Comparison of ENCODE assay signal across 9 cellular contexts in genomic region chr16:13909872-13910303, GRCh38. TPM values are rescaled to one million over a fixed set of nuclear protein-coding genes. Genes with fewer than 3 reads are reported as not detected.
DNase-seq lines count a peak whose midpoint lies in the region; ATAC-seq and TF ChIP-seq lines count a peak whose summit lies in the region.
"Had no signal": no experiment of that assay in that cellular context is flagged by ENCODE, and none has a peak within 500 bp of the region (broad histone marks: within the 10 kb centered on the region; RNA-seq: fewer than 3 reads in every experiment).

No MANE protein-coding gene starts in this region.

- H3K27me3 ChIP-seq in body of pancreas (no peaks in the 10 kb centered on the region), hepatocyte (no peaks in the 10 kb centered on the region), stomach smooth muscle (ENCODE audit: control insufficient read depth in 1 of 2, insufficient read depth in 2 of 2, low read length in 2 of 2) (no peaks in the 10 kb centered on the region)

- no peak overlapping the region for H2AFZ ChIP-seq in hepatocyte

- TF ChIP-seq POLR2A in body of pancreas (IDR thresholded peaks at IDR 0.05) = peak in 2 of 3 donors; percentile 32 to 44

- H3K79me2 ChIP-seq in hepatocyte = no peaks in the 10 kb centered on the region

- H3K9me3 ChIP-seq in HEK293 (ENCODE audit: control insufficient read depth, insufficient read depth, low read depth, low read length) (no peaks in the 10 kb centered on the region), body of pancreas (no peaks in the 10 kb centered on the region), hepatocyte (ENCODE audit: low read depth) (peaks cover 6% of the 10 kb centered on the region), stomach smooth muscle (ENCODE audit: control insufficient read depth in 2 of 2, low read length in 2 of 2) (no peaks in the 10 kb centered on the region)

- H3K36me3 ChIP-seq in HEK293 (ENCODE audit: control insufficient read depth in 2 of 2, insufficient read depth in 1 of 2, low read length in 2 of 2) (no peaks in the 10 kb centered on the region), body of pancreas (replicated peaks in 1 of 2; ENCODE audit: insufficient read depth in 1 of 2, low read depth in 2 of 2) (no peaks in the 10 kb centered on the region), hepatocyte (replicated peaks; ENCODE audit: insufficient read depth, low read depth) (no peaks in the 10 kb centered on the region), stomach smooth muscle (ENCODE audit: control insufficient read depth in 2 of 2, insufficient read depth in 2 of 2, low read length in 2 of 2) (no peaks in the 10 kb centered on the region)

- no peaks in the 10 kb centered on the region for H3K9me2 ChIP-seq in hepatocyte (replicated peaks; ENCODE audit: insufficient read depth)

- H3K27ac ChIP-seq in HEK293 (ENCODE audit: extremely low read depth, low read depth, low read length) (no peak overlapping the region), body of pancreas (peak overlapping the region; percentile 88 to 97 (median 93)), hepatocyte (peak overlapping the region; percentile 70), stomach smooth muscle (ENCODE audit: low read length) (peak overlapping the region; percentile 49)
- H3K27ac ChIP-seq: dorsolateral prefrontal cortex had no signal

- DNase-seq in body of pancreas (peak; percentile 90 to 97 (median 94)), hepatocyte (ENCODE audit: low spot score) (peak; percentile 66), SIG-M5 (lab: John Stamatoyannopoulos, UW) (no peak), NCI-H774 (lab: John Stamatoyannopoulos, UW) (no peak)

- H3K4me2 ChIP-seq in hepatocyte = peak overlapping the region; percentile 68

- intact Hi-C loops in body of pancreas (cut with DNase I) = loop anchor here (10.0 kb wide), 1 partner anchor 45 kb away; no protein-coding TSS in a partner anchor

- CTCF ChIA-PET in HEK293 (lab: Yijun Ruan, JAX) = interaction anchor here (0.7 to 5.6 kb wide), 3 partner anchors 9 to 380 kb away, joined by 3 to 33 read pairs (median 14); partner anchors contain the start of gene ERCC4

- no peak overlapping the region for H3K9ac ChIP-seq in stomach smooth muscle (ENCODE audit: low read length in 2 of 2)

- H3K4me1 ChIP-seq in HEK293 (ENCODE audit: control insufficient read depth, insufficient read depth, low read length) (no peaks in the 10 kb centered on the region), body of pancreas (peaks cover 29% of the 10 kb centered on the region), hepatocyte (ENCODE audit: insufficient read depth) (peaks cover 5% of the 10 kb centered on the region), stomach smooth muscle (ENCODE audit: control insufficient read depth, insufficient read depth, low read length) (peaks cover 6% of the 10 kb centered on the region)

- TF ChIP-seq CTCF in HEK293 (tag by site-specific recombination; IDR thresholded peaks at IDR 0.05) = no peak
- peak in 4 of 7 experiments; percentile 53 to 65 (median 64) for TF ChIP-seq CTCF in body of pancreas (IDR thresholded peaks at IDR 0.05)
- TF ChIP-seq CTCF in hepatocyte (IDR thresholded peaks at IDR 0.05; ENCODE audit: poor library complexity) = no peak

- 4 to 5% methylated on average over 3 of the region's 3 CpGs for WGBS in body of pancreas, 2 donors
- 28% methylated on average over 3 of the region's 3 CpGs for WGBS in hepatocyte (ENCODE audit: low lambda C conversion rate, missing lambda C conversion rate)

- POLR2A ChIA-PET in HEK293 (lab: Yijun Ruan, JAX) = no interaction called here

- H3K4me3 ChIP-seq in HEK293 (ENCODE audit: low read depth, low read length) (no peak overlapping the region), body of pancreas (no peak overlapping the region), hepatocyte (no peak overlapping the region), stomach smooth muscle (ENCODE audit: low read length in 2 of 2) (no peak overlapping the region)
- H3K4me3 ChIP-seq: dorsolateral prefrontal cortex had no signal

- ATAC-seq in body of pancreas (peak; percentile 98), GM21717 (IDR thresholded peaks at IDR 0.05; ENCODE audit: unreplicated experiment) (no peak), HG03139 (IDR thresholded peaks at IDR 0.05; ENCODE audit: unreplicated experiment) (no peak)

- H4K20me1 ChIP-seq in hepatocyte (ENCODE audit: insufficient read depth, poor library complexity, severe bottlenecking) = no peaks in the 10 kb centered on the region

TF ChIP-seq in HEK293, 187 proteins besides CTCF, POLR2A, EP300 and RAD21:
- TF ChIP-seq ZNF114 (tag by site-specific recombination; IDR thresholded peaks at IDR 0.05) (no peak), PRDM10 (tag by site-specific recombination; IDR thresholded peaks at IDR 0.05) (peak; percentile 48; the same call in 1 of the 2 replicates), ZNF558 (tag by site-specific recombination; IDR thresholded peaks at IDR 0.05) (no peak), ZSCAN18 (tag by site-specific recombination; IDR thresholded peaks at IDR 0.05) (no peak)

RNA-seq across cellular contexts. Expression of gene ERCC4, which starts 10.1 kb away (rescaled TPM):
- 1 to 10 TPM; 9.2 to 9.9 TPM for total RNA-seq in body of pancreas
- total RNA-seq in hepatocyte = 10.4 and 14.5 TPM in 2 replicates
- 11.3 and 19.3 TPM in 2 replicates for polyA plus RNA-seq in hepatocyte

Comparison
In these comparisons a context has a peak if more than half of its experiments do, and no peak if none do; other contexts are left out.
1. CTCF ChIP-seq: peak in body of pancreas (4 of 7); none in HEK293 (single experiment) and hepatocyte (single experiment).
2. DNase-seq: peak in body of pancreas (4 of 4) and hepatocyte (single experiment); none in SIG-M5 (single experiment) and NCI-H774 (single experiment).